In genomic region chr3:179347383-179348194, GRCh38 we compare ENCODE assay signal across 1 cellular context.
TF ChIP-seq lines count a peak whose summit lies in the region.

MFN1 (plus strand) TSS chr3:179347709; CDS start chr3:179348852, 1,143 bp downstream.

TF ChIP-seq in WTC11, 78 proteins besides CTCF, POLR2A, EP300 and RAD21 (continued from another document):
- TF ChIP-seq, protein P1, sequence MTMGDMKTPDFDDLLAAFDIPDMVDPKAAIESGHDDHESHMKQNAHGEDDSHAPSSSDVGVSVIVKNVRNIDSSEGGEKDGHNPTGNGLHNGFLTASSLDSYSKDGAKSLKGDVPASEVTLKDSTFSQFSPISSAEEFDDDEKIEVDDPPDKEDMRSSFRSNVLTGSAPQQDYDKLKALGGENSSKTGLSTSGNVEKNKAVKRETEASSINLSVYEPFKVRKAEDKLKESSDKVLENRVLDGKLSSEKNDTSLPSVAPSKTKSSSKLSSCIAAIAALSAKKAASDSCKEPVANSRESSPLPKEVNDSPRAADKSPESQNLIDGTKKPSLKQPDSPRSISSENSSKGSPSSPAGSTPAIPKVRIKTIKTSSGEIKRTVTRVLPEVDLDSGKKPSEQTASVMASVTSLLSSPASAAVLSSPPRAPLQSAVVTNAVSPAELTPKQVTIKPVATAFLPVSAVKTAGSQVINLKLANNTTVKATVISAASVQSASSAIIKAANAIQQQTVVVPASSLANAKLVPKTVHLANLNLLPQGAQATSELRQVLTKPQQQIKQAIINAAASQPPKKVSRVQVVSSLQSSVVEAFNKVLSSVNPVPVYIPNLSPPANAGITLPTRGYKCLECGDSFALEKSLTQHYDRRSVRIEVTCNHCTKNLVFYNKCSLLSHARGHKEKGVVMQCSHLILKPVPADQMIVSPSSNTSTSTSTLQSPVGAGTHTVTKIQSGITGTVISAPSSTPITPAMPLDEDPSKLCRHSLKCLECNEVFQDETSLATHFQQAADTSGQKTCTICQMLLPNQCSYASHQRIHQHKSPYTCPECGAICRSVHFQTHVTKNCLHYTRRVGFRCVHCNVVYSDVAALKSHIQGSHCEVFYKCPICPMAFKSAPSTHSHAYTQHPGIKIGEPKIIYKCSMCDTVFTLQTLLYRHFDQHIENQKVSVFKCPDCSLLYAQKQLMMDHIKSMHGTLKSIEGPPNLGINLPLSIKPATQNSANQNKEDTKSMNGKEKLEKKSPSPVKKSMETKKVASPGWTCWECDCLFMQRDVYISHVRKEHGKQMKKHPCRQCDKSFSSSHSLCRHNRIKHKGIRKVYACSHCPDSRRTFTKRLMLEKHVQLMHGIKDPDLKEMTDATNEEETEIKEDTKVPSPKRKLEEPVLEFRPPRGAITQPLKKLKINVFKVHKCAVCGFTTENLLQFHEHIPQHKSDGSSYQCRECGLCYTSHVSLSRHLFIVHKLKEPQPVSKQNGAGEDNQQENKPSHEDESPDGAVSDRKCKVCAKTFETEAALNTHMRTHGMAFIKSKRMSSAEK (CRISPR knock-in tag; IDR thresholded peaks at IDR 0.05; ENCODE audit: borderline replicate concordance), result no peak
- TF ChIP-seq, protein P2, sequence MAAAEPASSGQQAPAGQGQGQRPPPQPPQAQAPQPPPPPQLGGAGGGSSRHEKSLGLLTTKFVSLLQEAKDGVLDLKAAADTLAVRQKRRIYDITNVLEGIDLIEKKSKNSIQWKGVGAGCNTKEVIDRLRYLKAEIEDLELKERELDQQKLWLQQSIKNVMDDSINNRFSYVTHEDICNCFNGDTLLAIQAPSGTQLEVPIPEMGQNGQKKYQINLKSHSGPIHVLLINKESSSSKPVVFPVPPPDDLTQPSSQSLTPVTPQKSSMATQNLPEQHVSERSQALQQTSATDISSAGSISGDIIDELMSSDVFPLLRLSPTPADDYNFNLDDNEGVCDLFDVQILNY (CRISPR knock-in tag; IDR thresholded peaks at IDR 0.05), result 0 out of 2 replicates have a peak, but pooled peaks have one; percentile 14
- TF ChIP-seq, protein P3, sequence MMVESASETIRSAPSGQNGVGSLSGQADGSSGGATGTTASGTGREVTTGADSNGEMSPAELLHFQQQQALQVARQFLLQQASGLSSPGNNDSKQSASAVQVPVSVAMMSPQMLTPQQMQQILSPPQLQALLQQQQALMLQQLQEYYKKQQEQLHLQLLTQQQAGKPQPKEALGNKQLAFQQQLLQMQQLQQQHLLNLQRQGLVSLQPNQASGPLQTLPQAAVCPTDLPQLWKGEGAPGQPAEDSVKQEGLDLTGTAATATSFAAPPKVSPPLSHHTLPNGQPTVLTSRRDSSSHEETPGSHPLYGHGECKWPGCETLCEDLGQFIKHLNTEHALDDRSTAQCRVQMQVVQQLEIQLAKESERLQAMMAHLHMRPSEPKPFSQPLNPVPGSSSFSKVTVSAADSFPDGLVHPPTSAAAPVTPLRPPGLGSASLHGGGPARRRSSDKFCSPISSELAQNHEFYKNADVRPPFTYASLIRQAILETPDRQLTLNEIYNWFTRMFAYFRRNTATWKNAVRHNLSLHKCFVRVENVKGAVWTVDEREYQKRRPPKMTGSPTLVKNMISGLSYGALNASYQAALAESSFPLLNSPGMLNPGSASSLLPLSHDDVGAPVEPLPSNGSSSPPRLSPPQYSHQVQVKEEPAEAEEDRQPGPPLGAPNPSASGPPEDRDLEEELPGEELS (CRISPR knock-in tag; IDR thresholded peaks at IDR 0.05), result peak; percentile 18; the same call in 1 of the 2 replicates
- TF ChIP-seq ZNF317 (CRISPR knock-in tag; IDR thresholded peaks at IDR 0.05; ENCODE audit: borderline replicate concordance, low read depth) (no peak), FOXK1 (CRISPR knock-in tag; IDR thresholded peaks at IDR 0.05) (peak; percentile 77; the same call in 1 of the 2 replicates), E2F1 (CRISPR knock-in tag; IDR thresholded peaks at IDR 0.05) (no peak), FOXP1 (CRISPR knock-in tag; IDR thresholded peaks at IDR 0.05; ENCODE audit: borderline replicate concordance) (peak; percentile 74; the same call in 1 of the 2 replicates)
- TF ChIP-seq, protein P4, sequence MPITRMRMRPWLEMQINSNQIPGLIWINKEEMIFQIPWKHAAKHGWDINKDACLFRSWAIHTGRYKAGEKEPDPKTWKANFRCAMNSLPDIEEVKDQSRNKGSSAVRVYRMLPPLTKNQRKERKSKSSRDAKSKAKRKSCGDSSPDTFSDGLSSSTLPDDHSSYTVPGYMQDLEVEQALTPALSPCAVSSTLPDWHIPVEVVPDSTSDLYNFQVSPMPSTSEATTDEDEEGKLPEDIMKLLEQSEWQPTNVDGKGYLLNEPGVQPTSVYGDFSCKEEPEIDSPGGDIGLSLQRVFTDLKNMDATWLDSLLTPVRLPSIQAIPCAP (CRISPR knock-in tag; IDR thresholded peaks at IDR 0.05), result no peak
